In genomic region chr12:66756631-66757030, GRCh38 we compare ENCODE assay signal across 22 cellular contexts.
"Had no signal": no experiment of that assay in that cellular context is flagged by ENCODE, and none has a peak within 500 bp of the region (broad histone marks: within the 10 kb centered on the region; RNA-seq: fewer than 3 reads in every experiment).

No MANE protein-coding gene starts in this region.

- H3K27me3 ChIP-seq: hepatocyte, neural progenitor cell, ovary, right atrium auricular region, sigmoid colon had no signal

- H3K27ac Mint-ChIP-seq: neural progenitor cell; stimulated activated naive B cell treated with anti-CD40 and anti-IgM and Interleukin-4, amounts not matched to agents 10 μg/mL and 1 μg/mL and 100 μg/mL, for 72 hours had no signal

- H3K4me3 ChIP-seq: hepatocyte, lung, neural progenitor cell, ovary, right atrium auricular region, sigmoid colon, skin epidermis had no signal

- H3K36me3 ChIP-seq: neural progenitor cell, ovary, right atrium auricular region, sigmoid colon had no signal

- H3K27ac ChIP-seq: hepatocyte, neural progenitor cell, ovary, right atrium auricular region, sigmoid colon, skin epidermis had no signal

- ATAC-seq: left colon; left ventricle myocardium superior; natural killer cell treated with Interleukin-12 subunit alpha and Interleukin-12 subunit beta and Interleukin-15 and Interleukin-18, amount 100 ng/mL, for 72 hours had no signal

- H2AFZ ChIP-seq: hepatocyte, neural progenitor cell had no signal

- H3K4me1 ChIP-seq: neural progenitor cell, right atrium auricular region had no signal

- DNase-seq: dermis blood vessel endothelial cell; erythroblast; foreskin melanocyte; head of caudate nucleus; kidney; left colon; left ventricle myocardium superior; mesenchymal stem cell; midbrain; nucleus accumbens; ovary; sigmoid colon; stimulated activated CD4-positive, alpha-beta T cell treated with anti-CD3 and anti-CD28 coated beads, Interleukin-2, amount 100 ng/mL, for 24 hours; stimulated activated CD4-positive, alpha-beta T cell treated with anti-CD3 and anti-CD28 coated beads, Interleukin-4, amount 100 ng/mL, for 4 hours; stimulated activated naive B cell treated with anti-CD40 and anti-IgM and Interleukin-4, amounts not matched to agents 10 μg/mL and 1 μg/mL and 100 μg/mL, for 72 hours; trophoblast cell had no signal

- H3K9me3 ChIP-seq: ovary, right atrium auricular region, sigmoid colon had no signal

- H3K4me2 ChIP-seq: hepatocyte, neural progenitor cell had no signal

- H3K4me3 Mint-ChIP-seq: natural killer cell treated with Interleukin-12 subunit alpha and Interleukin-12 subunit beta and Interleukin-15 and Interleukin-18, amount 100 ng/mL, for 72 hours; neural progenitor cell; stimulated activated naive B cell treated with anti-CD40 and anti-IgM and Interleukin-4, amounts not matched to agents 10 μg/mL and 1 μg/mL and 100 μg/mL, for 72 hours had no signal

- H3K9ac ChIP-seq: neural progenitor cell had no signal

- H3K9me3 Mint-ChIP-seq: natural killer cell treated with Interleukin-12 subunit alpha and Interleukin-12 subunit beta and Interleukin-15 and Interleukin-18, amount 100 ng/mL, for 72 hours had no signal

- H3K79me2 ChIP-seq: hepatocyte had no signal

- H3K36me3 Mint-ChIP-seq: stimulated activated naive B cell treated with anti-CD40 and anti-IgM and Interleukin-4, amounts not matched to agents 10 μg/mL and 1 μg/mL and 100 μg/mL, for 72 hours had no signal
